Comparison of ENCODE assay signal across 29 cellular contexts in the genomic region with DNA sequence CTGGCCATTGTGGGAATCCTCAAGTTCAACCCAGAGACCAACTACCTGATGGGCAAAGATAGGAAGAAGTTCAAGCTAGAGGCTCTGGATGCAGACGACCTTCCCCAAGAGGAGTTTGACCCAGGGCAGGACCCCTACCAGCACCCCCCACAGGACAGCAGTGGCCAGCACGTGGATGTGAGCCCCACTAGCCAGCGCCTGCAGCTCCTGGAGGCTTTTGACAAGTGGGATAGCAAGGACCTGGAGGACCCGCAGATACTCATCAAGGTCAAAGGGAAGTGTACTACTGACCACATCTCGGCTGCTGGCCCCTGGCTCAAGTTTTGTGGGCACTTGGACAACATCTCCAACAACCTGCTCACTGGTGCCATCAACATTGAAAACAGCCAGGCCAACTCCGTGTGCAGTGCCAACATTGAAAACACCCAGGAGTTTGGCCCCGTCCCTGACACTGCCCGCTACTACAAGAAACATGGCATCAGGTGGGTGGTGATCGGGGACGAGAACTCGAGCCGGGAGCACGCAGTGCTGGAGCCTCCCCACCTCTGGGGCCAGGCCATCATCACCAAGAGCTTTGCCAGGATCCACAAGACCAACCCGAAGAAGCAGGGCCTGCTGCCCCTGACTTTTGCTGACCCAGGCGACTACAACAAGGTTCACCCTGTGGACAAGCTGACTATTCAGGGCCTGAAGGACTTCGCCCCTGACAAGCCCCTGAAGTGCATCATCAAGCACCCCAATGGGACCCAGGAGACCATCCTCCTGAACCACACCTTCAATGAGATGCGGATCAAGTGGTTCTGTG.
"Had no signal": no experiment of that assay in that cellular context is flagged by ENCODE, and none has a peak within 500 bp of the region (broad histone marks: within the 10 kb centered on the region; RNA-seq: fewer than 3 reads in every experiment).

No MANE protein-coding gene starts in this region.

- H3K4me1 ChIP-seq: adrenal gland, body of pancreas, breast epithelium had no signal

- DNase-seq: activated B cell treated with CpG ODN at 0.5 μM for 24 hours; activated CD4-positive, alpha-beta memory T cell treated with anti-CD3 and anti-CD28 coated beads for 36 hours; activated CD4-positive, alpha-beta T cell treated with anti-CD3 and anti-CD28 coated beads for 4 hours; activated CD4-positive, alpha-beta T cell treated with anti-CD3 and anti-CD28 coated beads, Interleukin-2, amount 50 U/mL, for 1 hour; activated CD4-positive, alpha-beta T cell treated with anti-CD3 and anti-CD28 coated beads, Interleukin-2, amount 50 U/mL, for 4 hours; activated CD4-positive, CD25-positive, alpha-beta regulatory T cell treated with anti-CD3 and anti-CD28 coated beads, Interleukin-2, amount 50 U/mL, for 72 hours; activated CD8-positive, alpha-beta memory T cell treated with anti-CD3 and anti-CD28 coated beads, Interleukin-2, amount 50 U/mL, for 4 hours; activated CD8-positive, alpha-beta T cell treated with anti-CD3 and anti-CD28 coated beads for 36 hours; activated gamma-delta T cell treated with Interleukin-2 at 50 U/mL for 16 hours; activated naive CD4-positive, alpha-beta T cell; activated naive CD4-positive, alpha-beta T cell treated with anti-CD3 and anti-CD28 coated beads for 36 hours; activated naive CD4-positive, alpha-beta T cell treated with anti-CD3 and anti-CD28 coated beads, Interleukin-2, amount 50 U/mL, for 16 hours; activated naive CD8-positive, alpha-beta T cell treated with anti-CD3 and anti-CD28 coated beads for 36 hours; activated T-cell treated with anti-CD3 and anti-CD28 coated beads for 4 hours; activated T-cell treated with anti-CD3 and anti-CD28 coated beads, Interleukin-2, amount 50 U/mL, for 1 hour; activated T-cell treated with anti-CD3 and anti-CD28 coated beads, Interleukin-2, amount 50 U/mL, for 4 hours; activated T-cell treated with anti-CD3 and anti-CD28 coated beads, Interleukin-2, amount 50 U/mL, for 72 hours; adrenal gland; amniotic stem cell; body of pancreas; brain microvascular endothelial cell; central memory CD4-positive, alpha-beta T cell; T-helper 1 cell; T-helper 2 cell; T-helper 9 cell had no signal

- FAIRE-seq: astrocyte, TTC549 had no signal

- H3K27ac ChIP-seq: adrenal gland, body of pancreas, brain microvascular endothelial cell, breast epithelium, VCaP had no signal

- H3K36me3 ChIP-seq: adrenal gland, brain microvascular endothelial cell, breast epithelium had no signal

- H3K4me3 ChIP-seq: adrenal gland, body of pancreas, breast epithelium had no signal

- H3K9me3 ChIP-seq: adrenal gland, body of pancreas, breast epithelium had no signal

- H3K27me3 ChIP-seq: body of pancreas, brain microvascular endothelial cell, breast epithelium had no signal
